ENCODE assay signal across 25 cellular contexts in the genomic region with DNA sequence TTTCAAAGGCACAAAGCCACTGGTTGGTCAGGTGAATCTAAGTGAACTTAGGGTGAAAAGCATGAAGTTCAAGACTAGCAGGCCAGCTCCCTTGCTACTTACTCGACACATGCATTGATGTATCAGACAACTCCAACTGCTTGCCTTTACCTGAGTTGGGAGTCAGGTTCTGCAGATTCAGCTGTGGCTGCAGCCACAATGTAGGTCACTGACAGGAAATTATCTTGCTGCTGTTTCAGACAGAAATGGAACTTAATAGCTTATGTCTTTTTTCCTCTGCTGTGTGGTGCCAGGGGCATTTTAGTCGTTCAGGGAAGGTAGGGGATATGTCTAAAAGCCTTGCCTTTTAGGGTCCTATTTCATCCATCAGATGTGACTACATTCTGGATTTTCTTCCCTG.
"Had no signal": no experiment of that assay in that cellular context is flagged by ENCODE, and none has a peak within 500 bp of the region (broad histone marks: within the 10 kb centered on the region; RNA-seq: fewer than 3 reads in every experiment).

No MANE protein-coding gene starts in this region.

- H3K27me3 ChIP-seq: brain microvascular endothelial cell, Peyer's patch, SJCRH30 had no signal

- H3K4me1 ChIP-seq: Peyer's patch, SJCRH30 had no signal

- H3K4me3 Mint-ChIP-seq: activated naive CD4-positive, alpha-beta T cell treated with anti-CD3 and anti-CD28 coated beads, Interleukin-2, amount 10 ng/mL, durations not matched to agents 7 days and 5 days; activated naive CD8-positive, alpha-beta T cell treated with anti-CD3 and anti-CD28 coated beads for 36 hours had no signal

- H3K4me3 ChIP-seq: cardiac muscle cell, K562, Peyer's patch, SJCRH30 had no signal

- H3K4me1 Mint-ChIP-seq: activated naive CD4-positive, alpha-beta T cell treated with anti-CD3 and anti-CD28 coated beads, Interleukin-2, amount 10 ng/mL, durations not matched to agents 7 days and 5 days; activated naive CD8-positive, alpha-beta T cell treated with anti-CD3 and anti-CD28 coated beads for 36 hours had no signal

- H3K36me3 Mint-ChIP-seq: activated naive CD4-positive, alpha-beta T cell treated with anti-CD3 and anti-CD28 coated beads, Interleukin-2, amount 10 ng/mL, durations not matched to agents 7 days and 5 days; activated naive CD8-positive, alpha-beta T cell treated with anti-CD3 and anti-CD28 coated beads for 36 hours had no signal

- H3K36me3 ChIP-seq: brain microvascular endothelial cell, cardiac muscle cell, Peyer's patch, SJCRH30 had no signal

- H3K9me3 ChIP-seq: Peyer's patch, SJCRH30, SK-N-SH had no signal

- H3K27ac Mint-ChIP-seq: activated naive CD4-positive, alpha-beta T cell treated with anti-CD3 and anti-CD28 coated beads, Interleukin-2, amount 10 ng/mL, durations not matched to agents 7 days and 5 days; activated naive CD8-positive, alpha-beta T cell treated with anti-CD3 and anti-CD28 coated beads for 36 hours; activated T-helper 2 cell treated with anti-CD3 and anti-CD28 coated beads, Interferon-gamma antibody, Interleukin-2, Interleukin-4, amounts not matched to agents 10 μg/mL and 5 μg/mL and 100 μg/mL, durations not matched to agents 14 hours and 24 hours and 36 hours had no signal

- H3K9me3 Mint-ChIP-seq: activated naive CD4-positive, alpha-beta T cell treated with anti-CD3 and anti-CD28 coated beads, Interleukin-2, amount 10 ng/mL, durations not matched to agents 7 days and 5 days; activated naive CD8-positive, alpha-beta T cell treated with anti-CD3 and anti-CD28 coated beads for 36 hours; activated T-helper 2 cell treated with anti-CD3 and anti-CD28 coated beads, Interferon-gamma antibody, Interleukin-2, Interleukin-4, amounts not matched to agents 10 μg/mL and 5 μg/mL and 100 μg/mL, durations not matched to agents 14 hours and 24 hours and 36 hours had no signal

- H3K4me2 ChIP-seq: SK-N-SH had no signal

- H3K27ac ChIP-seq: brain microvascular endothelial cell, cardiac muscle cell, Peyer's patch, RWPE1, SJCRH30 had no signal

- H3K9me2 ChIP-seq: SK-N-SH had no signal

- DNase-seq: activated CD4-positive, alpha-beta T cell treated with anti-CD3 and anti-CD28 coated beads for 4 hours; activated gamma-delta T cell treated with Interleukin-2 at 50 U/mL for 16 hours; activated naive CD4-positive, alpha-beta T cell treated with anti-CD3 and anti-CD28 coated beads, Interleukin-2, amount 10 ng/mL, durations not matched to agents 7 days and 5 days; activated naive CD8-positive, alpha-beta T cell treated with anti-CD3 and anti-CD28 coated beads for 36 hours; activated T-cell treated with anti-CD3 and anti-CD28 coated beads for 4 hours; activated T-cell treated with anti-CD3 and anti-CD28 coated beads, Interleukin-2, amount 50 U/mL, for 48 hours; brain microvascular endothelial cell; cerebellar nuclear complex; MV-4-11; NCI-H1105; NCI-H1436; NCI-H1694 treated with DMSO at 0.1 percent for 48 hours; NCI-H2029 treated with DMSO at 0.1 percent for 48 hours; NCI-H446 treated with DMSO at 0.1 percent for 48 hours; NCI-H524 treated with DMSO at 0.1 percent for 48 hours; NCI-H774; NK-92 treated with Interleukin-12 subunit alpha and Interleukin-12 subunit beta, amount 100 ng/mL, for 24 hours; Peyer's patch; Right ventricle myocardium superior; SJCRH30; SK-N-SH had no signal

- ATAC-seq: K562 had no signal
